ENCODE assay signal across 26 cellular contexts in the genomic region with DNA sequence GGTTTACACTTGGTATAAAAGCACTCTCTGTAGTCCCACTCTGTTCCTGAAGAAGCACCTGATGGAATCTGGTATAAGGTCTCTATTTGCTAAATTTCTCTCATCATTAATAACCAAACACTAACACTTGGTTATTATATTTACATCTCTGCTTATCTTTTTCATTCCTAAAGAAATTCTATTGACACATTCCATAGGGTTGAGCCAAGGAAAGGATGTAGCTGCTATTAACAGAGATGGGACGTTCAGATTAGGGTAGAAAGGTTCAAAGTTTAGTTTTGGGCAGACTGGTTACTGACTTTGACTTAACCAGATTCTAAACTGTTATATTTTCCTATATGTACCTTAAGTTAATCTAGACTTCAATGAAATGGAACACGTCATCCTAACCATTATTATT.
"Had no signal": no experiment of that assay in that cellular context is flagged by ENCODE, and none has a peak within 500 bp of the region (broad histone marks: within the 10 kb centered on the region; RNA-seq: fewer than 3 reads in every experiment).

No MANE protein-coding gene starts in this region.

- H3K4me2 ChIP-seq: neural progenitor cell had no signal

- H3K4me3 Mint-ChIP-seq: natural killer cell; nephron; neural progenitor cell; stimulated activated effector memory CD8-positive, alpha-beta T cell treated with anti-CD3 and anti-CD28 coated beads, Interleukin-12 subunit alpha, Interleukin-12 subunit beta, amount 100 ng/mL, for 72 hours; stimulated activated naive B cell treated with anti-CD40 and anti-IgM and Interleukin-4, amounts not matched to agents 10 μg/mL and 1 μg/mL and 100 μg/mL, for 72 hours; stimulated activated naive CD8-positive, alpha-beta T cell treated with anti-CD3 and anti-CD28 coated beads, Interleukin-15, Interleukin-2, amounts not matched to agents 100 ng/mL and 50 ng/mL, for 24 hours had no signal

- H3K4me1 Mint-ChIP-seq: nephron had no signal

- H3K4me1 ChIP-seq: parathyroid adenoma, psoas muscle, thyroid gland, tibial nerve, upper lobe of left lung, vagina had no signal

- H3K36me3 ChIP-seq: ovary had no signal

- H3K27ac Mint-ChIP-seq: nephron; neural progenitor cell; stimulated activated effector memory CD8-positive, alpha-beta T cell treated with anti-CD3 and anti-CD28 coated beads, Interleukin-12 subunit alpha, Interleukin-12 subunit beta, amount 100 ng/mL, for 72 hours; stimulated activated naive B cell treated with anti-CD40 and anti-IgM and Interleukin-4, amounts not matched to agents 10 μg/mL and 1 μg/mL and 100 μg/mL, for 72 hours; stimulated activated naive CD8-positive, alpha-beta T cell treated with anti-CD3 and anti-CD28 coated beads, Interleukin-15, Interleukin-2, amounts not matched to agents 100 ng/mL and 50 ng/mL, for 24 hours had no signal

- H3K9ac ChIP-seq: neural progenitor cell, parathyroid adenoma had no signal

- FAIRE-seq: urothelium cell line had no signal

- DNase-seq: natural killer cell; occipital lobe; ovary; posterior cingulate gyrus; psoas muscle; right cardiac atrium; stimulated activated CD4-positive, alpha-beta T cell treated with anti-CD3 and anti-CD28 coated beads, Interleukin-15, amount 100 ng/mL, for 24 hours; stimulated activated CD4-positive, alpha-beta T cell treated with anti-CD3 and anti-CD28 coated beads, Interleukin-2, amount 100 ng/mL, for 24 hours; stimulated activated CD4-positive, alpha-beta T cell treated with anti-CD3 and anti-CD28 coated beads, Interleukin-2, amount 100 ng/mL, for 48 hours; stimulated activated CD4-positive, alpha-beta T cell treated with anti-CD3 and anti-CD28 coated beads, Interleukin-4, amount 100 ng/mL, for 24 hours; stimulated activated naive B cell treated with anti-CD40 and anti-IgM and Interleukin-4, amounts not matched to agents 10 μg/mL and 1 μg/mL and 100 μg/mL, for 72 hours; stimulated activated naive CD4-positive, alpha-beta T cell treated with Interleukin-2 at 50 U/mL for 16 hours; stomach; thyroid gland; upper lobe of left lung had no signal

- H3K27ac ChIP-seq: neural progenitor cell, ovary, parathyroid adenoma, psoas muscle, skin epidermis, stomach, thoracic aorta, thyroid gland, tibial nerve, upper lobe of left lung, vagina had no signal

- H3K9me3 ChIP-seq: ovary, thyroid gland, vagina had no signal

- H2AFZ ChIP-seq: neural progenitor cell, parathyroid adenoma had no signal

- H3K27me3 Mint-ChIP-seq: progenitor cell of endocrine pancreas; stimulated activated naive B cell treated with anti-CD40 and anti-IgM and Interleukin-4, amounts not matched to agents 10 μg/mL and 1 μg/mL and 100 μg/mL, for 72 hours; stimulated activated naive CD8-positive, alpha-beta T cell treated with anti-CD3 and anti-CD28 coated beads, Interleukin-15, Interleukin-2, amounts not matched to agents 100 ng/mL and 50 ng/mL, for 24 hours had no signal

- H3K4me3 ChIP-seq: neural progenitor cell, ovary, psoas muscle, skin epidermis, stomach, thoracic aorta, thyroid gland, tibial nerve, upper lobe of left lung, vagina had no signal

- H3K79me2 ChIP-seq: parathyroid adenoma had no signal

- H3K27me3 ChIP-seq: neural progenitor cell, ovary, stomach, thyroid gland, tibial nerve, upper lobe of left lung, vagina had no signal
